Comparison of ENCODE assay signal across 1 cellular context in the genomic region with DNA sequence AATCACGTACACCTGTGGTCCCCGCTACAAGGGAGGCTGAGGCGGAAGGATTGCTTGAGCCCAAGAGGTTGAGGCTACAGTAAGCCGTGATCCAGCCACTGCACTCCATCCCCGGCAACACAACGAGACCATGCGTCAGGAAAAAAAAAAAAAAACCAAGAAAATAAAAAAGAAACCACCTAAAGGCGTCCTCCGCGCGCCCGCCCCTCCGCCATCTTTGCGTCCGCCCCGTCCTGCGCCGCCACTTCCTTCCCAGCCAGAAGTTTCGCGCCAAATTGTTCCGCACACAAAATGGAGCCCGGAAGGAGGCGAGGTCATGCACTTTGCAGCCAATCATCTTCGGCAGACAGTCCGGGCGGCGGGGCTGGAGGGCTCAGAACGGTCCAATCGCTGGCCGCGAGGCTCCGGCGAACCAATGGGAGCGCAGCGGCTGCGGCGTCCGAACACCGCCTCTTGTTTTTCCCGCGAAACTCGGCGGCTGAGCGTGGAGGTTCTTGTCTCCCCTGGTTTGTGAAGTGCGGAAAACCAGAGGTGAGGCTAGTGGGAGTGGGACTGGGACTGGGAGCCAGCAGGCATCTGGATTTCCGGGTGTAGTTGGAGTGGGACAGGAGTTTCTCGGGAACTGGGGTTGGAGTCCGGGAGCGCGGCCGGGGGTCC.
A peak's percentile ranks its signal among the peaks of the same experiment; 100 is the strongest.
TF ChIP-seq lines count a peak whose summit lies in the region.

TSS of gene MCM5 (plus strand) at position 463 of the 657 bp plus-strand sequence. CDS start 299 bp downstream, outside the sequence.

TF ChIP-seq in HepG2, 621 proteins besides CTCF, POLR2A, EP300 and RAD21 (continued from another document and continues in another):
- TF ChIP-seq, protein P1, sequence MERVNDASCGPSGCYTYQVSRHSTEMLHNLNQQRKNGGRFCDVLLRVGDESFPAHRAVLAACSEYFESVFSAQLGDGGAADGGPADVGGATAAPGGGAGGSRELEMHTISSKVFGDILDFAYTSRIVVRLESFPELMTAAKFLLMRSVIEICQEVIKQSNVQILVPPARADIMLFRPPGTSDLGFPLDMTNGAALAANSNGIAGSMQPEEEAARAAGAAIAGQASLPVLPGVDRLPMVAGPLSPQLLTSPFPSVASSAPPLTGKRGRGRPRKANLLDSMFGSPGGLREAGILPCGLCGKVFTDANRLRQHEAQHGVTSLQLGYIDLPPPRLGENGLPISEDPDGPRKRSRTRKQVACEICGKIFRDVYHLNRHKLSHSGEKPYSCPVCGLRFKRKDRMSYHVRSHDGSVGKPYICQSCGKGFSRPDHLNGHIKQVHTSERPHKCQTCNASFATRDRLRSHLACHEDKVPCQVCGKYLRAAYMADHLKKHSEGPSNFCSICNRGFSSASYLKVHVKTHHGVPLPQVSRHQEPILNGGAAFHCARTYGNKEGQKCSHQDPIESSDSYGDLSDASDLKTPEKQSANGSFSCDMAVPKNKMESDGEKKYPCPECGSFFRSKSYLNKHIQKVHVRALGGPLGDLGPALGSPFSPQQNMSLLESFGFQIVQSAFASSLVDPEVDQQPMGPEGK (CRISPR knock-in tag; IDR thresholded peaks at IDR 0.05) = no peak
- TF ChIP-seq FOXJ3 (CRISPR knock-in tag; IDR thresholded peaks at IDR 0.05; ENCODE audit: borderline replicate concordance) = no peak; the same call in 1 of the 2 replicates
- TF ChIP-seq ZNF530 (CRISPR knock-in tag; IDR thresholded peaks at IDR 0.05; ENCODE audit: low read depth) = no peak
- TF ChIP-seq ZNF275 (CRISPR knock-in tag; IDR thresholded peaks at IDR 0.05; ENCODE audit: borderline replicate concordance) = peak; percentile 85; the same call in 1 of the 2 replicates
- TF ChIP-seq STAT5B (CRISPR knock-in tag; IDR thresholded peaks at IDR 0.05) = no peak
- TF ChIP-seq ZNF296 (CRISPR knock-in tag; conservative IDR thresholded peaks at IDR 0.05) = no peak
- TF ChIP-seq, protein P2, sequence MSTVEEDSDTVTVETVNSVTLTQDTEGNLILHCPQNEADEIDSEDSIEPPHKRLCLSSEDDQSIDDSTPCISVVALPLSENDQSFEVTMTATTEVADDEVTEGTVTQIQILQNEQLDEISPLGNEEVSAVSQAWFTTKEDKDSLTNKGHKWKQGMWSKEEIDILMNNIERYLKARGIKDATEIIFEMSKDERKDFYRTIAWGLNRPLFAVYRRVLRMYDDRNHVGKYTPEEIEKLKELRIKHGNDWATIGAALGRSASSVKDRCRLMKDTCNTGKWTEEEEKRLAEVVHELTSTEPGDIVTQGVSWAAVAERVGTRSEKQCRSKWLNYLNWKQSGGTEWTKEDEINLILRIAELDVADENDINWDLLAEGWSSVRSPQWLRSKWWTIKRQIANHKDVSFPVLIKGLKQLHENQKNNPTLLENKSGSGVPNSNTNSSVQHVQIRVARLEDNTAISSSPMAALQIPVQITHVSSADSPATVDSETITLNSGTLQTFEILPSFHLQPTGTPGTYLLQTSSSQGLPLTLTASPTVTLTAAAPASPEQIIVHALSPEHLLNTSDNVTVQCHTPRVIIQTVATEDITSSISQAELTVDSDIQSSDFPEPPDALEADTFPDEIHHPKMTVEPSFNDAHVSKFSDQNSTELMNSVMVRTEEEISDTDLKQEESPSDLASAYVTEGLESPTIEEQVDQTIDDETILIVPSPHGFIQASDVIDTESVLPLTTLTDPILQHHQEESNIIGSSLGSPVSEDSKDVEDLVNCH (CRISPR knock-in tag; IDR thresholded peaks at IDR 0.05) = no peak
- TF ChIP-seq SNAPC2 (CRISPR knock-in tag; IDR thresholded peaks at IDR 0.05) = peak; percentile 87; the same call in 1 of the 2 replicates
- TF ChIP-seq REPIN1 (CRISPR knock-in tag; IDR thresholded peaks at IDR 0.05; ENCODE audit: borderline replicate concordance, low read depth) = peak; percentile 51; the same call in 1 of the 2 replicates
- TF ChIP-seq SNAI1 (CRISPR knock-in tag; IDR thresholded peaks at IDR 0.05; ENCODE audit: borderline replicate concordance) = peak; percentile 83; the same call in 1 of the 2 replicates
- no peak for TF ChIP-seq ZKSCAN1 (IDR thresholded peaks at IDR 0.05; ENCODE audit: low read length)
- no peak for TF ChIP-seq CEBPB (IDR thresholded peaks at IDR 0.05; ENCODE audit: borderline replicate concordance, low read depth, low read length)
- TF ChIP-seq, protein P3, sequence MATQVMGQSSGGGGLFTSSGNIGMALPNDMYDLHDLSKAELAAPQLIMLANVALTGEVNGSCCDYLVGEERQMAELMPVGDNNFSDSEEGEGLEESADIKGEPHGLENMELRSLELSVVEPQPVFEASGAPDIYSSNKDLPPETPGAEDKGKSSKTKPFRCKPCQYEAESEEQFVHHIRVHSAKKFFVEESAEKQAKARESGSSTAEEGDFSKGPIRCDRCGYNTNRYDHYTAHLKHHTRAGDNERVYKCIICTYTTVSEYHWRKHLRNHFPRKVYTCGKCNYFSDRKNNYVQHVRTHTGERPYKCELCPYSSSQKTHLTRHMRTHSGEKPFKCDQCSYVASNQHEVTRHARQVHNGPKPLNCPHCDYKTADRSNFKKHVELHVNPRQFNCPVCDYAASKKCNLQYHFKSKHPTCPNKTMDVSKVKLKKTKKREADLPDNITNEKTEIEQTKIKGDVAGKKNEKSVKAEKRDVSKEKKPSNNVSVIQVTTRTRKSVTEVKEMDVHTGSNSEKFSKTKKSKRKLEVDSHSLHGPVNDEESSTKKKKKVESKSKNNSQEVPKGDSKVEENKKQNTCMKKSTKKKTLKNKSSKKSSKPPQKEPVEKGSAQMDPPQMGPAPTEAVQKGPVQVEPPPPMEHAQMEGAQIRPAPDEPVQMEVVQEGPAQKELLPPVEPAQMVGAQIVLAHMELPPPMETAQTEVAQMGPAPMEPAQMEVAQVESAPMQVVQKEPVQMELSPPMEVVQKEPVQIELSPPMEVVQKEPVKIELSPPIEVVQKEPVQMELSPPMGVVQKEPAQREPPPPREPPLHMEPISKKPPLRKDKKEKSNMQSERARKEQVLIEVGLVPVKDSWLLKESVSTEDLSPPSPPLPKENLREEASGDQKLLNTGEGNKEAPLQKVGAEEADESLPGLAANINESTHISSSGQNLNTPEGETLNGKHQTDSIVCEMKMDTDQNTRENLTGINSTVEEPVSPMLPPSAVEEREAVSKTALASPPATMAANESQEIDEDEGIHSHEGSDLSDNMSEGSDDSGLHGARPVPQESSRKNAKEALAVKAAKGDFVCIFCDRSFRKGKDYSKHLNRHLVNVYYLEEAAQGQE (IDR thresholded peaks at IDR 0.05; ENCODE audit: borderline replicate concordance in 1 of 2, low read depth in 1 of 2, low read length in 2 of 2) = no peak
- no peak for TF ChIP-seq FOXM1 (CRISPR knock-in tag; IDR thresholded peaks at IDR 0.05)
- no peak for TF ChIP-seq TEF (CRISPR knock-in tag; IDR thresholded peaks at IDR 0.05)
- TF ChIP-seq ZBTB44 (CRISPR knock-in tag; IDR thresholded peaks at IDR 0.05) = no peak
- no peak for TF ChIP-seq TBL1XR1 (IDR thresholded peaks at IDR 0.05; ENCODE audit: borderline replicate concordance, low read length, partially characterized antibody)
- no peak for TF ChIP-seq ZNF839 (CRISPR knock-in tag; IDR thresholded peaks at IDR 0.05; ENCODE audit: borderline replicate concordance)
- TF ChIP-seq ZMAT3 (CRISPR knock-in tag; conservative IDR thresholded peaks at IDR 0.05) = no peak; the same call in 1 of the 2 replicates
- TF ChIP-seq TFE3 (CRISPR knock-in tag; IDR thresholded peaks at IDR 0.05) = peak; percentile 67; the same call in 1 of the 2 replicates
- TF ChIP-seq ZNF326 (CRISPR knock-in tag; IDR thresholded peaks at IDR 0.05; ENCODE audit: borderline replicate concordance) = no peak
- TF ChIP-seq ZBTB14 (CRISPR knock-in tag; IDR thresholded peaks at IDR 0.05) = no peak
- peak; percentile 72 for TF ChIP-seq HIVEP1 (CRISPR knock-in tag; IDR thresholded peaks at IDR 0.05)
- no peak for TF ChIP-seq MTA3 (CRISPR knock-in tag; IDR thresholded peaks at IDR 0.05)
- no peak for TF ChIP-seq ZNF660 (CRISPR knock-in tag; IDR thresholded peaks at IDR 0.05; ENCODE audit: borderline replicate concordance, low read depth)
- TF ChIP-seq E2F1 (CRISPR knock-in tag; IDR thresholded peaks at IDR 0.05) = peak; percentile 98
- no peak for TF ChIP-seq ZNF124 (CRISPR knock-in tag; IDR thresholded peaks at IDR 0.05)
